Comparison of ENCODE assay signal across 11 cellular contexts in genomic region chr16:80971814-80972213, GRCh38. TPM values are rescaled to one million over a fixed set of nuclear protein-coding genes. Genes with fewer than 3 reads are reported as not detected.
DNase-seq lines count a peak whose midpoint lies in the region; ATAC-seq lines count a peak whose summit lies in the region.
"Had no signal": no experiment of that assay in that cellular context is flagged by ENCODE, and none has a peak within 500 bp of the region (broad histone marks: within the 10 kb centered on the region; RNA-seq: fewer than 3 reads in every experiment).

No MANE protein-coding gene starts in this region.

- DNase-seq in activated CD4-positive, alpha-beta T cell treated with anti-CD3 and anti-CD28 coated beads for 36 hours, result peak; percentile 20
- no peak for DNase-seq in activated CD4-positive, alpha-beta T cell treated with anti-CD3 and anti-CD28 coated beads, Interleukin-2, amount 10 ng/mL, durations not matched to agents 7 days and 5 days
- peak; percentile 39 for DNase-seq in left kidney (ENCODE audit: low read depth, low spot score)
- no peak for DNase-seq in NCI-H526 treated with DMSO at 0.1 percent for 48 hours (lab: John Stamatoyannopoulos, UW)
- DNase-seq in activated CD8-positive, alpha-beta memory T cell treated with anti-CD3 and anti-CD28 coated beads, Interleukin-2, amount 10 ng/mL, durations not matched to agents 7 days and 5 days, result no peak
- no peak for DNase-seq in NCI-H69 (lab: John Stamatoyannopoulos, UW)
- DNase-seq: NCI-H526, uterus had no signal

- intact Hi-C loops in activated CD4-positive, alpha-beta T cell treated with anti-CD3 and anti-CD28 coated beads for 36 hours (cut with DNase I, micrococcal nuclease), result no loop called here

- H3K36me3 Mint-ChIP-seq in activated CD4-positive, alpha-beta T cell treated with anti-CD3 and anti-CD28 coated beads for 36 hours (ENCODE audit: low read depth), result peaks cover 26% of the 10 kb centered on the region
- H3K36me3 Mint-ChIP-seq in activated CD4-positive, alpha-beta T cell treated with anti-CD3 and anti-CD28 coated beads, Interleukin-2, amount 10 ng/mL, durations not matched to agents 7 days and 5 days (ENCODE audit: low read depth), result peaks cover 36% of the 10 kb centered on the region
- peaks cover 29% of the 10 kb centered on the region for H3K36me3 Mint-ChIP-seq in activated CD8-positive, alpha-beta memory T cell treated with anti-CD3 and anti-CD28 coated beads, Interleukin-2, amount 10 ng/mL, durations not matched to agents 7 days and 5 days

- H3K27ac Mint-ChIP-seq in activated CD4-positive, alpha-beta T cell treated with anti-CD3 and anti-CD28 coated beads for 36 hours, result no peak overlapping the region
- H3K27ac Mint-ChIP-seq in activated CD4-positive, alpha-beta T cell treated with anti-CD3 and anti-CD28 coated beads, Interleukin-2, amount 10 ng/mL, durations not matched to agents 7 days and 5 days, result no peak overlapping the region
- no peak overlapping the region for H3K27ac Mint-ChIP-seq in activated CD8-positive, alpha-beta memory T cell treated with anti-CD3 and anti-CD28 coated beads, Interleukin-2, amount 10 ng/mL, durations not matched to agents 7 days and 5 days

- POLR2A ChIA-PET in activated CD4-positive, alpha-beta T cell treated with anti-CD3 and anti-CD28 coated beads for 36 hours (lab: Charles Lee), result no interaction called here
- POLR2A ChIA-PET in activated CD4-positive, alpha-beta T cell treated with anti-CD3 and anti-CD28 coated beads, Interleukin-2, amount 10 ng/mL, durations not matched to agents 7 days and 5 days (lab: Charles Lee), result no interaction called here

- H3K4me1 Mint-ChIP-seq in activated CD4-positive, alpha-beta T cell treated with anti-CD3 and anti-CD28 coated beads for 36 hours, result peaks cover 10% of the 10 kb centered on the region
- H3K4me1 Mint-ChIP-seq in activated CD4-positive, alpha-beta T cell treated with anti-CD3 and anti-CD28 coated beads, Interleukin-2, amount 10 ng/mL, durations not matched to agents 7 days and 5 days, result no peaks in the 10 kb centered on the region
- H3K4me1 Mint-ChIP-seq in activated CD8-positive, alpha-beta memory T cell treated with anti-CD3 and anti-CD28 coated beads, Interleukin-2, amount 10 ng/mL, durations not matched to agents 7 days and 5 days, result no peaks in the 10 kb centered on the region

- no peaks in the 10 kb centered on the region for H3K9me3 Mint-ChIP-seq in activated CD4-positive, alpha-beta T cell treated with anti-CD3 and anti-CD28 coated beads for 36 hours (ENCODE audit: low read depth)
- H3K9me3 Mint-ChIP-seq in activated CD4-positive, alpha-beta T cell treated with anti-CD3 and anti-CD28 coated beads, Interleukin-2, amount 10 ng/mL, durations not matched to agents 7 days and 5 days, result no peaks in the 10 kb centered on the region
- no peaks in the 10 kb centered on the region for H3K9me3 Mint-ChIP-seq in activated CD8-positive, alpha-beta memory T cell treated with anti-CD3 and anti-CD28 coated beads, Interleukin-2, amount 10 ng/mL, durations not matched to agents 7 days and 5 days (ENCODE audit: low read depth)

- CTCF ChIA-PET in activated CD4-positive, alpha-beta T cell treated with anti-CD3 and anti-CD28 coated beads for 36 hours (lab: Charles Lee), result interaction anchor here (1.0 kb wide), 2 partner anchors 20 to 29 kb away, joined by 3 read pairs; no protein-coding TSS in a partner anchor
- CTCF ChIA-PET in activated CD4-positive, alpha-beta T cell treated with anti-CD3 and anti-CD28 coated beads, Interleukin-2, amount 10 ng/mL, durations not matched to agents 7 days and 5 days (lab: Charles Lee), result interaction anchor here (0.5 to 1.6 kb wide), 4 partner anchors 43 to 449 kb away, joined by 3 to 4 read pairs (median 3); partner anchors contain the start of gene ATMIN
- CTCF ChIA-PET in activated CD8-positive, alpha-beta memory T cell treated with anti-CD3 and anti-CD28 coated beads, Interleukin-2, amount 10 ng/mL, durations not matched to agents 7 days and 5 days (lab: Charles Lee), result no interaction called here

- ATAC-seq in activated CD4-positive, alpha-beta T cell treated with anti-CD3 and anti-CD28 coated beads for 36 hours, result peak; percentile 78
- ATAC-seq in GM21786 (IDR thresholded peaks at IDR 0.05; ENCODE audit: unreplicated experiment) (peak; percentile 73), HG03520 (IDR thresholded peaks at IDR 0.05; ENCODE audit: unreplicated experiment) (peak; percentile 68)
- no peak for ATAC-seq in activated CD8-positive, alpha-beta memory T cell treated with anti-CD3 and anti-CD28 coated beads, Interleukin-2, amount 10 ng/mL, durations not matched to agents 7 days and 5 days
- ATAC-seq: left lobe of liver had no signal

- no peak overlapping the region for H3K4me3 Mint-ChIP-seq in activated CD4-positive, alpha-beta T cell treated with anti-CD3 and anti-CD28 coated beads for 36 hours
- no peak overlapping the region for H3K4me3 Mint-ChIP-seq in activated CD4-positive, alpha-beta T cell treated with anti-CD3 and anti-CD28 coated beads, Interleukin-2, amount 10 ng/mL, durations not matched to agents 7 days and 5 days
- no peak overlapping the region for H3K4me3 Mint-ChIP-seq in activated CD8-positive, alpha-beta memory T cell treated with anti-CD3 and anti-CD28 coated beads, Interleukin-2, amount 10 ng/mL, durations not matched to agents 7 days and 5 days

- H3K27me3 Mint-ChIP-seq in activated CD4-positive, alpha-beta T cell treated with anti-CD3 and anti-CD28 coated beads for 36 hours, result no peaks in the 10 kb centered on the region
- H3K27me3 Mint-ChIP-seq in activated CD4-positive, alpha-beta T cell treated with anti-CD3 and anti-CD28 coated beads, Interleukin-2, amount 10 ng/mL, durations not matched to agents 7 days and 5 days, result no peaks in the 10 kb centered on the region
- H3K27me3 Mint-ChIP-seq in activated CD8-positive, alpha-beta memory T cell treated with anti-CD3 and anti-CD28 coated beads, Interleukin-2, amount 10 ng/mL, durations not matched to agents 7 days and 5 days, result no peaks in the 10 kb centered on the region

RNA-seq across cellular contexts. Expression of gene CMC2, which starts 34.9 kb away (rescaled TPM):
- total RNA-seq in activated CD4-positive, alpha-beta T cell treated with anti-CD3 and anti-CD28 coated beads for 36 hours, result 100 to 1,000 TPM in 1 of 2 experiments, 10 to 100 TPM in 1; 100.0 to 114 TPM
- 10 to 100 TPM; 90.3 to 99.7 TPM for total RNA-seq in activated CD4-positive, alpha-beta T cell treated with anti-CD3 and anti-CD28 coated beads, Interleukin-2, amount 10 ng/mL, durations not matched to agents 7 days and 5 days
- total RNA-seq in activated CD8-positive, alpha-beta memory T cell treated with anti-CD3 and anti-CD28 coated beads, Interleukin-2, amount 10 ng/mL, durations not matched to agents 7 days and 5 days, result 100 to 1,000 TPM in 1 of 2 experiments, 10 to 100 TPM in 1; 93.3 to 136 TPM

RNA-seq across cellular contexts. Expression of gene CENPN, which starts 35.2 kb away (rescaled TPM):
- total RNA-seq in activated CD4-positive, alpha-beta T cell treated with anti-CD3 and anti-CD28 coated beads for 36 hours, result 10 to 100 TPM; 45.7 to 56.3 TPM
- 10 to 100 TPM; 53.7 to 55.3 TPM for total RNA-seq in activated CD4-positive, alpha-beta T cell treated with anti-CD3 and anti-CD28 coated beads, Interleukin-2, amount 10 ng/mL, durations not matched to agents 7 days and 5 days
- 10 to 100 TPM; 66.1 to 73.7 TPM for total RNA-seq in activated CD8-positive, alpha-beta memory T cell treated with anti-CD3 and anti-CD28 coated beads, Interleukin-2, amount 10 ng/mL, durations not matched to agents 7 days and 5 days

Comparison
In these comparisons a context has a peak if more than half of its experiments do, and no peak if none do; other contexts are left out.
1. DNase-seq: peak in activated CD4-positive, alpha-beta T cell treated with anti-CD3 and anti-CD28 coated beads for 36 hours (single experiment) and left kidney (single experiment); none in activated CD4-positive, alpha-beta T cell treated with anti-CD3 and anti-CD28 coated beads, Interleukin-2, amount 10 ng/mL, durations not matched to agents 7 days and 5 days (single experiment), NCI-H526 treated with DMSO at 0.1 percent for 48 hours (single experiment), activated CD8-positive, alpha-beta memory T cell treated with anti-CD3 and anti-CD28 coated beads, Interleukin-2, amount 10 ng/mL, durations not matched to agents 7 days and 5 days (single experiment) and NCI-H69 (single experiment).